Comparison of ENCODE assay signal across 33 cellular contexts in genomic region chr15:99620178-99620577, GRCh38. TPM values are rescaled to one million over a fixed set of nuclear protein-coding genes. Genes with fewer than 3 reads are reported as not detected.
DNase-seq lines count a peak whose midpoint lies in the region; ATAC-seq, FAIRE-seq and TF ChIP-seq lines count a peak whose summit lies in the region.
"Had no signal": no experiment of that assay in that cellular context is flagged by ENCODE, and none has a peak within 500 bp of the region (broad histone marks: within the 10 kb centered on the region; RNA-seq: fewer than 3 reads in every experiment).

No MANE protein-coding gene starts in this region.

- no peak overlapping the region for H2BK20ac ChIP-seq in H1 (ENCODE audit: low read length)

- H3K79me1 ChIP-seq in H1 (ENCODE audit: low read depth, low read length), result peaks cover 2% of the 10 kb centered on the region
- H3K79me1 ChIP-seq in mesenchymal stem cell (replicated peaks; ENCODE audit: low read length, poor library complexity, severe bottlenecking), result peaks cover 3% of the 10 kb centered on the region

- no peak for TF ChIP-seq RAD21 in H1 (IDR thresholded peaks at IDR 0.05 in 1 of 2, conservative IDR thresholded peaks at IDR 0.05 in 1 of 2; ENCODE audit: low read depth in 2 of 2, low read length in 2 of 2)

- DNase-seq in MCF 10A (ENCODE audit: unreplicated experiment) (no peak), breast epithelium (ENCODE audit: low spot score in 2 of 2) (no peak), H1 (ENCODE audit: low read depth in 1 of 2, low spot score in 2 of 2) (no peak), mesenchymal stem cell (peak; percentile 24), upper lobe of left lung (no peak), DMS153 (lab: John Stamatoyannopoulos, UW) (no peak)
- DNase-seq: activated CD8-positive, alpha-beta T cell treated with anti-CD3 and anti-CD28 coated beads for 36 hours; activated effector memory CD4-positive, alpha-beta T cell treated with Interleukin-2 at 50 U/mL for 16 hours; activated T-cell treated with anti-CD3 and anti-CD28 coated beads for 4 hours; anterior cingulate cortex; caudate nucleus; CD4-positive, alpha-beta T cell; DMS 273 treated with DMSO at 0.1 percent for 48 hours; endodermal cell; foreskin melanocyte; hippocampal formation; NCI-H1092 treated with DMSO at 0.1 percent for 48 hours; NCI-H1930; NCI-H526; NK-92 treated with Interleukin-12 subunit alpha and Interleukin-12 subunit beta, amount 100 ng/mL, for 24 hours; PC-3; posterior cingulate gyrus; stimulated activated CD4-positive, alpha-beta T cell treated with anti-CD3 and anti-CD28 coated beads, Interleukin-4, amount 100 ng/mL, for 4 hours; stimulated activated naive CD4-positive, alpha-beta T cell; T-helper 2 cell had no signal

- no peak for TF ChIP-seq CTCF in MCF 10A (IDR thresholded peaks at IDR 0.05; ENCODE audit: unreplicated experiment)
- no peak for TF ChIP-seq CTCF in breast epithelium (IDR thresholded peaks at IDR 0.05)
- TF ChIP-seq CTCF in H1 (IDR thresholded peaks at IDR 0.05; ENCODE audit: control extremely low read depth in 1 of 3, insufficient read depth in 1 of 3, low read depth in 1 of 3, low read length in 3 of 3), result no peak
- no peak for TF ChIP-seq CTCF in upper lobe of left lung (IDR thresholded peaks at IDR 0.05)

- no peak overlapping the region for H3K56ac ChIP-seq in H1 (replicated peaks; ENCODE audit: insufficient read length, low read depth, low read length)

- 0 out of 2 replicates have a peak overlapping the region, but pooled peaks have one; percentile 61 for H2AK5ac ChIP-seq in H1 (ENCODE audit: low read depth, low read length)
- H2AK5ac ChIP-seq in mesenchymal stem cell (ENCODE audit: low read length, severe bottlenecking), result no peak overlapping the region

- H4K91ac ChIP-seq in H1 (replicated peaks; ENCODE audit: insufficient read length, low read length) (no peak overlapping the region), mesenchymal stem cell (ENCODE audit: low read length) (no peak overlapping the region)

- no peak for TF ChIP-seq EP300 in H1 (IDR thresholded peaks at IDR 0.05; ENCODE audit: borderline replicate concordance in 1 of 2, low read depth in 2 of 2, low read length in 2 of 2)
- TF ChIP-seq EP300 in upper lobe of left lung (IDR thresholded peaks at IDR 0.05), result no peak

- H3K18ac ChIP-seq in H1 (ENCODE audit: extremely low read depth, low read length) (no peak overlapping the region), mesenchymal stem cell (ENCODE audit: low read depth in 1 of 2, low read length in 2 of 2) (no peak overlapping the region)

- POLR2A ChIA-PET in MCF 10A (lab: Yijun Ruan, JAX), result interaction anchor here (1.9 kb wide), 1 partner anchor 15 kb away, joined by 16 read pairs; no protein-coding TSS in a partner anchor
- POLR2A ChIA-PET in H1 (lab: Charles Lee; ENCODE audit: partially characterized antibody), result no interaction called here

- CTCF ChIA-PET in MCF 10A (lab: Yijun Ruan, JAX) (interaction anchor here (1.9 kb wide), 1 partner anchor 84 kb away, joined by 7 read pairs; no protein-coding TSS in a partner anchor), H1 (lab: Charles Lee; ENCODE audit: partially characterized antibody) (interaction anchor here (0.9 kb wide), 1 partner anchor 63 kb away, joined by 4 read pairs; no protein-coding TSS in a partner anchor)

- H3K9me3 Mint-ChIP-seq in MCF 10A (ENCODE audit: unreplicated experiment), result no peaks in the 10 kb centered on the region

- no peaks in the 10 kb centered on the region for H3K36me3 ChIP-seq in breast epithelium
- H3K36me3 ChIP-seq in H1 (ENCODE audit: control insufficient read depth in 2 of 4, insufficient read depth in 4 of 4, low read length in 3 of 4), result peaks cover 0 to 7% (median under 1%) of the 10 kb centered on the region in 4 experiments; a peak in 2 of 8 replicates
- H3K36me3 ChIP-seq in mesenchymal stem cell (ENCODE audit: control insufficient read depth in 1 of 2, insufficient read depth in 2 of 2, low read depth in 1 of 2, low read length in 2 of 2), result no peaks in the 10 kb centered on the region
- H3K36me3 ChIP-seq in upper lobe of left lung, result no peaks in the 10 kb centered on the region
- H3K36me3 ChIP-seq: esophagus muscularis mucosa, vagina had no signal

- H3K4me1 ChIP-seq in breast epithelium, result peaks cover 0 to 13% of the 10 kb centered on the region in 2 donors
- peaks cover 0 to 6% (median 1%) of the 10 kb centered on the region in 4 experiments; a peak in 3 of 7 replicates for H3K4me1 ChIP-seq in H1 (replicated peaks in 1 of 4; ENCODE audit: control insufficient read depth in 3 of 4, insufficient read depth in 4 of 4, low read length in 3 of 4)
- peaks cover 4% of the 10 kb centered on the region for H3K4me1 ChIP-seq in mesenchymal stem cell (ENCODE audit: control insufficient read depth, insufficient read depth, low read depth, low read length)
- H3K4me1 ChIP-seq in upper lobe of left lung, result peaks cover 36 to 49% (median 46%) of the 10 kb centered on the region in 4 donors

- H3K23me2 ChIP-seq in H1 (ENCODE audit: low read depth, low read length), result no peaks in the 10 kb centered on the region

- H3K27me3 ChIP-seq in breast epithelium, result no peaks in the 10 kb centered on the region
- H3K27me3 ChIP-seq in H1 (replicated peaks in 1 of 4; ENCODE audit: control insufficient read depth in 3 of 4, extremely low read depth in 1 of 4, insufficient read depth in 3 of 4, low read length in 3 of 4), result no peaks in the 10 kb centered on the region
- H3K27me3 ChIP-seq in mesenchymal stem cell (ENCODE audit: control insufficient read depth in 1 of 2, insufficient read depth in 1 of 2, low read length in 2 of 2), result no peaks in the 10 kb centered on the region
- no peaks in the 10 kb centered on the region for H3K27me3 ChIP-seq in upper lobe of left lung
- H3K27me3 ChIP-seq: esophagus muscularis mucosa, vagina had no signal

- H3K4ac ChIP-seq in H1 (replicated peaks; ENCODE audit: insufficient read length, low read depth, low read length) (no peak overlapping the region), mesenchymal stem cell (ENCODE audit: low read depth in 1 of 2, low read length in 2 of 2) (no peak overlapping the region)

- H3K27ac Mint-ChIP-seq in MCF 10A (ENCODE audit: low read depth, unreplicated experiment), result peak overlapping the region; percentile 55
- H3K27ac Mint-ChIP-seq: activated CD8-positive, alpha-beta T cell treated with anti-CD3 and anti-CD28 coated beads for 36 hours; endodermal cell had no signal

- H3K27ac ChIP-seq in breast epithelium (no peak overlapping the region), H1 (ENCODE audit: low read depth, low read length) (no peak overlapping the region; the same call in 1 of the 2 replicates), mesenchymal stem cell (ENCODE audit: low read length, poor library complexity, severe bottlenecking) (no peak overlapping the region), upper lobe of left lung (peak overlapping the region; percentile 58 to 78 (median 68))
- H3K27ac ChIP-seq: 22Rv1, vagina had no signal

- H2BK5ac ChIP-seq in H1 (ENCODE audit: low read depth, low read length) (no peak overlapping the region), mesenchymal stem cell (ENCODE audit: low read depth, low read length, poor library complexity, severe bottlenecking) (no peak overlapping the region)

- H2BK12ac ChIP-seq in H1 (ENCODE audit: low read depth, low read length) (no peak overlapping the region), mesenchymal stem cell (ENCODE audit: low read length in 2 of 2) (no peak overlapping the region)

- no peak overlapping the region for H2BK15ac ChIP-seq in H1 (ENCODE audit: low read length)
- H2BK15ac ChIP-seq in mesenchymal stem cell (ENCODE audit: low read depth, poor library complexity, severe bottlenecking), result no peak overlapping the region

- H3K9ac ChIP-seq in H1 (replicated peaks in 1 of 4; ENCODE audit: extremely low read depth in 1 of 4, low read depth in 3 of 4, low read length in 3 of 4), result no peak overlapping the region
- H3K9ac ChIP-seq in mesenchymal stem cell (ENCODE audit: low read length), result no peak overlapping the region

- peaks cover 32% of the 10 kb centered on the region for H3K4me1 Mint-ChIP-seq in MCF 10A (ENCODE audit: insufficient read depth, unreplicated experiment)
- H3K4me1 Mint-ChIP-seq: neural crest cell had no signal

- H3K4me3 ChIP-seq in breast epithelium (no peak overlapping the region), H1 (ENCODE audit: extremely low read depth in 1 of 4, insufficient read depth in 2 of 4, low read depth in 3 of 4, low read length in 4 of 4) (no peak overlapping the region), mesenchymal stem cell (ENCODE audit: insufficient read depth in 1 of 2, low read depth in 1 of 2, low read length in 2 of 2) (no peak overlapping the region), upper lobe of left lung (no peak overlapping the region)
- H3K4me3 ChIP-seq: esophagus muscularis mucosa, vagina had no signal

- TF ChIP-seq POLR2A in breast epithelium (IDR thresholded peaks at IDR 0.05) (no peak), H1 (IDR thresholded peaks at IDR 0.05; ENCODE audit: control extremely low read depth in 1 of 2, low read depth in 2 of 2, low read length in 2 of 2) (no peak), upper lobe of left lung (IDR thresholded peaks at IDR 0.05) (no peak)

- H3K27me3 Mint-ChIP-seq in MCF 10A (ENCODE audit: insufficient read depth, unreplicated experiment), result no peaks in the 10 kb centered on the region
- H3K27me3 Mint-ChIP-seq: activated CD8-positive, alpha-beta T cell treated with anti-CD3 and anti-CD28 coated beads for 36 hours; activated naive CD8-positive, alpha-beta T cell; CD4-positive, alpha-beta T cell had no signal

- H4K5ac ChIP-seq in H1 (ENCODE audit: insufficient read length, low read depth, low read length), result no peak overlapping the region

- H3K23ac ChIP-seq in H1 (ENCODE audit: insufficient read length) (no peak overlapping the region), mesenchymal stem cell (ENCODE audit: low read length in 2 of 2) (no peak overlapping the region)

- peaks cover 3 to 95% of the 10 kb centered on the region in 2 experiments; a peak in 3 of 4 replicates for H3K79me2 ChIP-seq in H1 (ENCODE audit: control insufficient read depth in 1 of 2, insufficient read depth in 2 of 2, low read length in 2 of 2)

- ATAC-seq in upper lobe of left lung (ENCODE audit: low FRiP score in 2 of 2), result no peak
- no peak for ATAC-seq in GM18520 (IDR thresholded peaks at IDR 0.05; ENCODE audit: unreplicated experiment)
- no peak for ATAC-seq in HG03565 (IDR thresholded peaks at IDR 0.05; ENCODE audit: unreplicated experiment)
- ATAC-seq: activated CD8-positive, alpha-beta T cell treated with anti-CD3 and anti-CD28 coated beads for 36 hours; PC-3; sciatic nerve had no signal

- H3K4me2 ChIP-seq in H1 (ENCODE audit: insufficient read depth in 1 of 2, low read depth in 2 of 2, low read length in 2 of 2), result no peak overlapping the region
- H3K4me2 ChIP-seq in mesenchymal stem cell (ENCODE audit: low read length, poor library complexity, severe bottlenecking), result no peak overlapping the region

- H3K14ac ChIP-seq in H1 (ENCODE audit: insufficient read length) (no peak overlapping the region), mesenchymal stem cell (ENCODE audit: low read length in 2 of 2) (no peak overlapping the region)

- intact Hi-C loops in MCF 10A (cut with micrococcal nuclease), result no loop called here
- intact Hi-C loops in breast epithelium (cut with DNase I; ENCODE audit: low total_unique reads), result no loop called here

- no peaks in the 10 kb centered on the region for H4K20me1 ChIP-seq in H1 (replicated peaks in 1 of 2; ENCODE audit: control insufficient read depth in 1 of 2, insufficient read depth in 2 of 2, low read length in 2 of 2)

- H4K8ac ChIP-seq in H1 (ENCODE audit: extremely low read depth, insufficient read depth, low read length), result no peak overlapping the region
- H4K8ac ChIP-seq in mesenchymal stem cell (ENCODE audit: low read length), result no peak overlapping the region

- H3K4me3 Mint-ChIP-seq in MCF 10A (ENCODE audit: unreplicated experiment), result no peak overlapping the region
- H3K4me3 Mint-ChIP-seq: activated CD8-positive, alpha-beta T cell treated with anti-CD3 and anti-CD28 coated beads for 36 hours; activated naive CD8-positive, alpha-beta T cell; CD4-positive, alpha-beta T cell; endodermal cell; neural crest cell had no signal

- no peak for FAIRE-seq in H1 (lab: Jason Lieb, UNC)

- H3K36me3 Mint-ChIP-seq in MCF 10A (ENCODE audit: insufficient read depth, unreplicated experiment), result peaks cover 16% of the 10 kb centered on the region

- H3K9me3 ChIP-seq in breast epithelium (peaks cover 0 to 2% of the 10 kb centered on the region in 2 donors), H1 (ENCODE audit: insufficient read depth in 2 of 2, low read depth in 1 of 2, low read length in 1 of 2) (peaks cover 3 to 8% of the 10 kb centered on the region in 2 experiments; a peak in 2 of 4 replicates), mesenchymal stem cell (ENCODE audit: control insufficient read depth, low read length) (no peaks in the 10 kb centered on the region), upper lobe of left lung (no peaks in the 10 kb centered on the region)
- H3K9me3 ChIP-seq: vagina had no signal

- H2BK120ac ChIP-seq in H1 (replicated peaks; ENCODE audit: low read depth, low read length), result no peak overlapping the region
- no peak overlapping the region for H2BK120ac ChIP-seq in mesenchymal stem cell (ENCODE audit: low read depth, low read length)

- H2AFZ ChIP-seq in H1 (ENCODE audit: low read length) (no peak overlapping the region), mesenchymal stem cell (ENCODE audit: low read depth, low read length) (no peak overlapping the region)

- no TSS peak for BruUV-seq in MCF 10A (replicated peaks; lab: Mats Ljungman, UMichigan)

- WGBS in H1 (ENCODE audit: extremely low coverage in 1 of 2, insufficient coverage in 1 of 2, insufficient read length in 1 of 2, insufficient replicate concordance in 2 of 2, low coverage in 1 of 2, low lambda C conversion rate in 2 of 2, missing lambda C conversion rate in 1 of 2), 2 experiments, result 82% methylated on average over 6 of the region's 6 CpGs; no CpG with 5 or more reads in 1 of the 2 experiments
- 90% methylated on average over 4 of the region's 6 CpGs for WGBS in mesenchymal stem cell
- WGBS in upper lobe of left lung, 2 donors, result 70 to 75% methylated on average over 6 of the region's 6 CpGs

RNA-seq across cellular contexts. Expression of gene MEF2A, which starts 54.4 kb away (rescaled TPM):
- total RNA-seq in MCF 10A (2022), result 52.9 and 55.2 TPM in 2 replicates
- 10 to 100 TPM; 41.6 to 77.6 (median 63.4) TPM for total RNA-seq in breast epithelium
- total RNA-seq in H1 (2021; fragmentation: NEBNext Ultra II Directional; extraction: Animal tissue kit (Norgen Biotek cat#: 25700)), result 22.5 TPM in 2 replicates
- polyA plus RNA-seq in H1 (2011; rRNA removed), result 14.3 and 15.6 TPM in 2 replicates
- 12.6 TPM for polyA plus RNA-seq in H1 (2011; cell fraction: cytosol; rRNA removed)
- 26.9 TPM for polyA plus RNA-seq in H1 (2011; cell fraction: nucleus; rRNA removed)
- polyA plus RNA-seq in H1 (2012, experiment 1 of 2), result 8.7 to 13.9 TPM (median 10.7 TPM) in 4 replicates
- polyA plus RNA-seq in H1 (2012, experiment 2 of 2), result 1.2 TPM
- polyA plus RNA-seq in H1 (2013, experiment 1 of 2), result 10.5 TPM
- 10.3 TPM for polyA plus RNA-seq in H1 (2013, experiment 2 of 2)
- polyA minus RNA-seq in H1 (2011; rRNA and poly(A)+ RNA removed), result 29.3 and 33.4 TPM in 2 replicates
- 15.7 TPM for polyA minus RNA-seq in H1 (2011; cell fraction: cytosol; rRNA and poly(A)+ RNA removed)
- 41.5 TPM for polyA minus RNA-seq in H1 (2011; cell fraction: nucleus; rRNA and poly(A)+ RNA removed)
- polyA plus RNA-seq in mesenchymal stem cell (2013, experiment 1 of 2), result 26.0 TPM
- polyA plus RNA-seq in mesenchymal stem cell (2013, experiment 2 of 2), result 25.6 TPM
- total RNA-seq in upper lobe of left lung, result 10 to 100 TPM; 54.9 to 89.1 (median 75.2) TPM

Comparison
In these comparisons a context has a peak if more than half of its experiments do, and no peak if none do; other contexts are left out.
1. H3K27ac ChIP-seq: peak in upper lobe of left lung (4 of 4); none in breast epithelium (0 of 2), H1 (single experiment) and mesenchymal stem cell (single experiment).